In the genomic region with DNA sequence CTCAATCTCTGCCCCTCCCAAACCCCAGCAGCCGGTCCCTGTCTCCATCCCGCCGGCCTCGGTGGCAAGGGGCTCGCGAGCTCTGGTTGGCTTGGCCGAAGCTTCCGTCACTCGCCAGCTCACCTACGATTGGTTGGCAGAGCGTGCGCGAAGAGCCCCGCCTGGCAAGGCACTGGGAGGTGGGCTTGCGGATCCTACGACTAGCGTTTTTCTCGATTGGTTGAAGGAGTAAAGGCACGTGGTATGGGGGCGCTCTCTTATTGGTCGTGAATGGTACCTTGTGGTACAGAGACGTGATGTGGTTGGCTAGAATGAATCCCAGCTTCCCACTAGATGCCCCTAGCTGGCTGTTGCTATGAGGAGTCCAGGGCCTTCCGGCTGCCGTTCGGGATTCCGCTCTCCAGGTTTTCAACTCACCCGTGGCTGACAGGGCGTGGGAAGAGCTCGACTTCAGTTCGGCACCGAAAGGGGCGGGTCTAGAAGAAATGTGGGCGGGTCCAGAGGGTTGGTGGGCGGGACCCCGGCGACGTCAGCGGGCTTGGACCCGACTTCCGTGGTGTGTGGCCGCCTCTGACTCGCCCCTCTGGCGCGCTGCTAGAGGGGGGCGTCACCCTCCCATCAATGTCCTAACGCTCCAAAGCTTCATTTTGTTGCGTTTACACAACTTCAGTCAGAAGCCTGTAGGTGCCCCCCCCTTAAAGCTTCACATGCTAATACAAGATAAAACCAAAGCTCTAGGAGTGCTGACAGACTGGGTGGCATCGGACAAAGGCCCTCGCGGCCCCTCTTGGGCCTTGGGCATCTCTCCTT, we compare ENCODE assay signal across 1 cellular context.
TF ChIP-seq lines count a peak whose summit lies in the region.

No MANE protein-coding gene starts in this region.

TF ChIP-seq in K562, 482 proteins besides CTCF, POLR2A, EP300 and RAD21 (continued from another document and continues in another):
- TF ChIP-seq, protein P1, sequence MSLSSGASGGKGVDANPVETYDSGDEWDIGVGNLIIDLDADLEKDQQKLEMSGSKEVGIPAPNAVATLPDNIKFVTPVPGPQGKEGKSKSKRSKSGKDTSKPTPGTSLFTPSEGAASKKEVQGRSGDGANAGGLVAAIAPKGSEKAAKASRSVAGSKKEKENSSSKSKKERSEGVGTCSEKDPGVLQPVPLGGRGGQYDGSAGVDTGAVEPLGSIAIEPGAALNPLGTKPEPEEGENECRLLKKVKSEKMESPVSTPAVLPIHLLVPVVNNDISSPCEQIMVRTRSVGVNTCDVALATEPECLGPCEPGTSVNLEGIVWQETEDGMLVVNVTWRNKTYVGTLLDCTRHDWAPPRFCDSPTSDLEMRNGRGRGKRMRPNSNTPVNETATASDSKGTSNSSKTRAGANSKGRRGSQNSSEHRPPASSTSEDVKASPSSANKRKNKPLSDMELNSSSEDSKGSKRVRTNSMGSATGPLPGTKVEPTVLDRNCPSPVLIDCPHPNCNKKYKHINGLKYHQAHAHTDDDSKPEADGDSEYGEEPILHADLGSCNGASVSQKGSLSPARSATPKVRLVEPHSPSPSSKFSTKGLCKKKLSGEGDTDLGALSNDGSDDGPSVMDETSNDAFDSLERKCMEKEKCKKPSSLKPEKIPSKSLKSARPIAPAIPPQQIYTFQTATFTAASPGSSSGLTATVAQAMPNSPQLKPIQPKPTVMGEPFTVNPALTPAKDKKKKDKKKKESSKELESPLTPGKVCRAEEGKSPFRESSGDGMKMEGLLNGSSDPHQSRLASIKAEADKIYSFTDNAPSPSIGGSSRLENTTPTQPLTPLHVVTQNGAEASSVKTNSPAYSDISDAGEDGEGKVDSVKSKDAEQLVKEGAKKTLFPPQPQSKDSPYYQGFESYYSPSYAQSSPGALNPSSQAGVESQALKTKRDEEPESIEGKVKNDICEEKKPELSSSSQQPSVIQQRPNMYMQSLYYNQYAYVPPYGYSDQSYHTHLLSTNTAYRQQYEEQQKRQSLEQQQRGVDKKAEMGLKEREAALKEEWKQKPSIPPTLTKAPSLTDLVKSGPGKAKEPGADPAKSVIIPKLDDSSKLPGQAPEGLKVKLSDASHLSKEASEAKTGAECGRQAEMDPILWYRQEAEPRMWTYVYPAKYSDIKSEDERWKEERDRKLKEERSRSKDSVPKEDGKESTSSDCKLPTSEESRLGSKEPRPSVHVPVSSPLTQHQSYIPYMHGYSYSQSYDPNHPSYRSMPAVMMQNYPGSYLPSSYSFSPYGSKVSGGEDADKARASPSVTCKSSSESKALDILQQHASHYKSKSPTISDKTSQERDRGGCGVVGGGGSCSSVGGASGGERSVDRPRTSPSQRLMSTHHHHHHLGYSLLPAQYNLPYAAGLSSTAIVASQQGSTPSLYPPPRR (CRISPR knock-in tag; IDR thresholded peaks at IDR 0.05; ENCODE audit: borderline replicate concordance) = no peak
- TF ChIP-seq LCOR (CRISPR knock-in tag; IDR thresholded peaks at IDR 0.05) (no peak), NEUROD1 (IDR thresholded peaks at IDR 0.05; ENCODE audit: borderline replicate concordance, low read depth, low read length, partially characterized antibody) (peak; percentile 71), ZBTB7A (IDR thresholded peaks at IDR 0.05; ENCODE audit: borderline replicate concordance, control insufficient read depth, low read depth, low read length) (peak; percentile 41; the same call in 1 of the 2 replicates), ATF1 (CRISPR knock-in tag; IDR thresholded peaks at IDR 0.05) (peak; percentile 14; the same call in 1 of the 2 replicates), ATF1 (tag; IDR thresholded peaks at IDR 0.05) (peak; percentile 89), RFX5 (IDR thresholded peaks at IDR 0.05; ENCODE audit: low read depth, low read length) (0 out of 2 replicates have a peak, but pooled peaks have one; percentile 32), SRSF3 (IDR thresholded peaks at IDR 0.05; ENCODE audit: insufficient read depth, low read length) (no peak), RAD51 (IDR thresholded peaks at IDR 0.05; ENCODE audit: borderline replicate concordance, low read depth) (peak; percentile 53; the same call in 1 of the 2 replicates), CSDE1 (IDR thresholded peaks at IDR 0.05) (no peak), KLF13 (tag; IDR thresholded peaks at IDR 0.05; ENCODE audit: borderline replicate concordance, low read depth) (peak; percentile 76), EWSR1 (IDR thresholded peaks at IDR 0.05; ENCODE audit: borderline replicate concordance, low read depth, partially characterized antibody) (no peak), KAT2B (IDR thresholded peaks at IDR 0.05; ENCODE audit: low read depth, low read length) (no peak), EP400 (IDR thresholded peaks at IDR 0.05) (peak; percentile 64), EGR1 (conservative IDR thresholded peaks at IDR 0.05) (peak; percentile 58), RBBP5 (IDR thresholded peaks at IDR 0.05; ENCODE audit: borderline replicate concordance, insufficient read depth, low read length, poor library complexity, severe bottlenecking) (peak; percentile 19), MECOM (CRISPR knock-in tag; IDR thresholded peaks at IDR 0.05) (no peak), PML (IDR thresholded peaks at IDR 0.05; ENCODE audit: low read length) (peak; percentile 41; the same call in 1 of the 2 replicates), RBFOX2 (IDR thresholded peaks at IDR 0.05; ENCODE audit: low read depth, low read length) (peak; percentile 66), MXI1 (IDR thresholded peaks at IDR 0.05; ENCODE audit: low read depth, low read length) (no peak), ETS2 (tag; IDR thresholded peaks at IDR 0.05; ENCODE audit: borderline replicate concordance, poor library complexity, severe bottlenecking) (no peak), ZNF778 (CRISPR knock-in tag; IDR thresholded peaks at IDR 0.05) (no peak), RFX1 (IDR thresholded peaks at IDR 0.05) (peak; percentile 45), ETV1 (tag; conservative IDR thresholded peaks at IDR 0.05; ENCODE audit: low read depth) (peak; percentile 27; the same call in 1 of the 2 replicates), ETV6 (IDR thresholded peaks at IDR 0.05; ENCODE audit: borderline replicate concordance in 1 of 2, low read depth in 2 of 2, low read length in 1 of 2) (no peak), ETV6 (CRISPR knock-in tag; IDR thresholded peaks at IDR 0.05; ENCODE audit: borderline replicate concordance) (no peak), CREB1 (IDR thresholded peaks at IDR 0.05) (peak; percentile 65), CREB1 (CRISPR knock-in tag; IDR thresholded peaks at IDR 0.05) (peak; percentile 76), ELF1 (tag; IDR thresholded peaks at IDR 0.05) (peak; percentile 65; the same call in 1 of the 2 replicates)
- TF ChIP-seq, protein P2, sequence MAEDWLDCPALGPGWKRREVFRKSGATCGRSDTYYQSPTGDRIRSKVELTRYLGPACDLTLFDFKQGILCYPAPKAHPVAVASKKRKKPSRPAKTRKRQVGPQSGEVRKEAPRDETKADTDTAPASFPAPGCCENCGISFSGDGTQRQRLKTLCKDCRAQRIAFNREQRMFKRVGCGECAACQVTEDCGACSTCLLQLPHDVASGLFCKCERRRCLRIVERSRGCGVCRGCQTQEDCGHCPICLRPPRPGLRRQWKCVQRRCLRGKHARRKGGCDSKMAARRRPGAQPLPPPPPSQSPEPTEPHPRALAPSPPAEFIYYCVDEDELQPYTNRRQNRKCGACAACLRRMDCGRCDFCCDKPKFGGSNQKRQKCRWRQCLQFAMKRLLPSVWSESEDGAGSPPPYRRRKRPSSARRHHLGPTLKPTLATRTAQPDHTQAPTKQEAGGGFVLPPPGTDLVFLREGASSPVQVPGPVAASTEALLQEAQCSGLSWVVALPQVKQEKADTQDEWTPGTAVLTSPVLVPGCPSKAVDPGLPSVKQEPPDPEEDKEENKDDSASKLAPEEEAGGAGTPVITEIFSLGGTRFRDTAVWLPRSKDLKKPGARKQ (CRISPR knock-in tag; IDR thresholded peaks at IDR 0.05) = 0 out of 2 replicates have a peak, but pooled peaks have one; percentile 21
- TF ChIP-seq, protein P3, sequence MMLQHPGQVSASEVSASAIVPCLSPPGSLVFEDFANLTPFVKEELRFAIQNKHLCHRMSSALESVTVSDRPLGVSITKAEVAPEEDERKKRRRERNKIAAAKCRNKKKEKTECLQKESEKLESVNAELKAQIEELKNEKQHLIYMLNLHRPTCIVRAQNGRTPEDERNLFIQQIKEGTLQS (IDR thresholded peaks at IDR 0.05) = no peak
- TF ChIP-seq, protein P3 (CRISPR knock-in tag; conservative IDR thresholded peaks at IDR 0.05) = no peak
- TF ChIP-seq, protein P4, sequence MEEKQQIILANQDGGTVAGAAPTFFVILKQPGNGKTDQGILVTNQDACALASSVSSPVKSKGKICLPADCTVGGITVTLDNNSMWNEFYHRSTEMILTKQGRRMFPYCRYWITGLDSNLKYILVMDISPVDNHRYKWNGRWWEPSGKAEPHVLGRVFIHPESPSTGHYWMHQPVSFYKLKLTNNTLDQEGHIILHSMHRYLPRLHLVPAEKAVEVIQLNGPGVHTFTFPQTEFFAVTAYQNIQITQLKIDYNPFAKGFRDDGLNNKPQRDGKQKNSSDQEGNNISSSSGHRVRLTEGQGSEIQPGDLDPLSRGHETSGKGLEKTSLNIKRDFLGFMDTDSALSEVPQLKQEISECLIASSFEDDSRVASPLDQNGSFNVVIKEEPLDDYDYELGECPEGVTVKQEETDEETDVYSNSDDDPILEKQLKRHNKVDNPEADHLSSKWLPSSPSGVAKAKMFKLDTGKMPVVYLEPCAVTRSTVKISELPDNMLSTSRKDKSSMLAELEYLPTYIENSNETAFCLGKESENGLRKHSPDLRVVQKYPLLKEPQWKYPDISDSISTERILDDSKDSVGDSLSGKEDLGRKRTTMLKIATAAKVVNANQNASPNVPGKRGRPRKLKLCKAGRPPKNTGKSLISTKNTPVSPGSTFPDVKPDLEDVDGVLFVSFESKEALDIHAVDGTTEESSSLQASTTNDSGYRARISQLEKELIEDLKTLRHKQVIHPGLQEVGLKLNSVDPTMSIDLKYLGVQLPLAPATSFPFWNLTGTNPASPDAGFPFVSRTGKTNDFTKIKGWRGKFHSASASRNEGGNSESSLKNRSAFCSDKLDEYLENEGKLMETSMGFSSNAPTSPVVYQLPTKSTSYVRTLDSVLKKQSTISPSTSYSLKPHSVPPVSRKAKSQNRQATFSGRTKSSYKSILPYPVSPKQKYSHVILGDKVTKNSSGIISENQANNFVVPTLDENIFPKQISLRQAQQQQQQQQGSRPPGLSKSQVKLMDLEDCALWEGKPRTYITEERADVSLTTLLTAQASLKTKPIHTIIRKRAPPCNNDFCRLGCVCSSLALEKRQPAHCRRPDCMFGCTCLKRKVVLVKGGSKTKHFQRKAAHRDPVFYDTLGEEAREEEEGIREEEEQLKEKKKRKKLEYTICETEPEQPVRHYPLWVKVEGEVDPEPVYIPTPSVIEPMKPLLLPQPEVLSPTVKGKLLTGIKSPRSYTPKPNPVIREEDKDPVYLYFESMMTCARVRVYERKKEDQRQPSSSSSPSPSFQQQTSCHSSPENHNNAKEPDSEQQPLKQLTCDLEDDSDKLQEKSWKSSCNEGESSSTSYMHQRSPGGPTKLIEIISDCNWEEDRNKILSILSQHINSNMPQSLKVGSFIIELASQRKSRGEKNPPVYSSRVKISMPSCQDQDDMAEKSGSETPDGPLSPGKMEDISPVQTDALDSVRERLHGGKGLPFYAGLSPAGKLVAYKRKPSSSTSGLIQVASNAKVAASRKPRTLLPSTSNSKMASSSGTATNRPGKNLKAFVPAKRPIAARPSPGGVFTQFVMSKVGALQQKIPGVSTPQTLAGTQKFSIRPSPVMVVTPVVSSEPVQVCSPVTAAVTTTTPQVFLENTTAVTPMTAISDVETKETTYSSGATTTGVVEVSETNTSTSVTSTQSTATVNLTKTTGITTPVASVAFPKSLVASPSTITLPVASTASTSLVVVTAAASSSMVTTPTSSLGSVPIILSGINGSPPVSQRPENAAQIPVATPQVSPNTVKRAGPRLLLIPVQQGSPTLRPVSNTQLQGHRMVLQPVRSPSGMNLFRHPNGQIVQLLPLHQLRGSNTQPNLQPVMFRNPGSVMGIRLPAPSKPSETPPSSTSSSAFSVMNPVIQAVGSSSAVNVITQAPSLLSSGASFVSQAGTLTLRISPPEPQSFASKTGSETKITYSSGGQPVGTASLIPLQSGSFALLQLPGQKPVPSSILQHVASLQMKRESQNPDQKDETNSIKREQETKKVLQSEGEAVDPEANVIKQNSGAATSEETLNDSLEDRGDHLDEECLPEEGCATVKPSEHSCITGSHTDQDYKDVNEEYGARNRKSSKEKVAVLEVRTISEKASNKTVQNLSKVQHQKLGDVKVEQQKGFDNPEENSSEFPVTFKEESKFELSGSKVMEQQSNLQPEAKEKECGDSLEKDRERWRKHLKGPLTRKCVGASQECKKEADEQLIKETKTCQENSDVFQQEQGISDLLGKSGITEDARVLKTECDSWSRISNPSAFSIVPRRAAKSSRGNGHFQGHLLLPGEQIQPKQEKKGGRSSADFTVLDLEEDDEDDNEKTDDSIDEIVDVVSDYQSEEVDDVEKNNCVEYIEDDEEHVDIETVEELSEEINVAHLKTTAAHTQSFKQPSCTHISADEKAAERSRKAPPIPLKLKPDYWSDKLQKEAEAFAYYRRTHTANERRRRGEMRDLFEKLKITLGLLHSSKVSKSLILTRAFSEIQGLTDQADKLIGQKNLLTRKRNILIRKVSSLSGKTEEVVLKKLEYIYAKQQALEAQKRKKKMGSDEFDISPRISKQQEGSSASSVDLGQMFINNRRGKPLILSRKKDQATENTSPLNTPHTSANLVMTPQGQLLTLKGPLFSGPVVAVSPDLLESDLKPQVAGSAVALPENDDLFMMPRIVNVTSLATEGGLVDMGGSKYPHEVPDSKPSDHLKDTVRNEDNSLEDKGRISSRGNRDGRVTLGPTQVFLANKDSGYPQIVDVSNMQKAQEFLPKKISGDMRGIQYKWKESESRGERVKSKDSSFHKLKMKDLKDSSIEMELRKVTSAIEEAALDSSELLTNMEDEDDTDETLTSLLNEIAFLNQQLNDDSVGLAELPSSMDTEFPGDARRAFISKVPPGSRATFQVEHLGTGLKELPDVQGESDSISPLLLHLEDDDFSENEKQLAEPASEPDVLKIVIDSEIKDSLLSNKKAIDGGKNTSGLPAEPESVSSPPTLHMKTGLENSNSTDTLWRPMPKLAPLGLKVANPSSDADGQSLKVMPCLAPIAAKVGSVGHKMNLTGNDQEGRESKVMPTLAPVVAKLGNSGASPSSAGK (IDR thresholded peaks at IDR 0.05) = peak; percentile 32; the same call in 1 of the 2 replicates
- TF ChIP-seq, protein P5, sequence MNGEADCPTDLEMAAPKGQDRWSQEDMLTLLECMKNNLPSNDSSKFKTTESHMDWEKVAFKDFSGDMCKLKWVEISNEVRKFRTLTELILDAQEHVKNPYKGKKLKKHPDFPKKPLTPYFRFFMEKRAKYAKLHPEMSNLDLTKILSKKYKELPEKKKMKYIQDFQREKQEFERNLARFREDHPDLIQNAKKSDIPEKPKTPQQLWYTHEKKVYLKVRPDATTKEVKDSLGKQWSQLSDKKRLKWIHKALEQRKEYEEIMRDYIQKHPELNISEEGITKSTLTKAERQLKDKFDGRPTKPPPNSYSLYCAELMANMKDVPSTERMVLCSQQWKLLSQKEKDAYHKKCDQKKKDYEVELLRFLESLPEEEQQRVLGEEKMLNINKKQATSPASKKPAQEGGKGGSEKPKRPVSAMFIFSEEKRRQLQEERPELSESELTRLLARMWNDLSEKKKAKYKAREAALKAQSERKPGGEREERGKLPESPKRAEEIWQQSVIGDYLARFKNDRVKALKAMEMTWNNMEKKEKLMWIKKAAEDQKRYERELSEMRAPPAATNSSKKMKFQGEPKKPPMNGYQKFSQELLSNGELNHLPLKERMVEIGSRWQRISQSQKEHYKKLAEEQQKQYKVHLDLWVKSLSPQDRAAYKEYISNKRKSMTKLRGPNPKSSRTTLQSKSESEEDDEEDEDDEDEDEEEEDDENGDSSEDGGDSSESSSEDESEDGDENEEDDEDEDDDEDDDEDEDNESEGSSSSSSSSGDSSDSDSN (IDR thresholded peaks at IDR 0.05; ENCODE audit: borderline replicate concordance in 1 of 2, low read depth in 2 of 2, low read length in 2 of 2) = no peak
